In the genomic region with DNA sequence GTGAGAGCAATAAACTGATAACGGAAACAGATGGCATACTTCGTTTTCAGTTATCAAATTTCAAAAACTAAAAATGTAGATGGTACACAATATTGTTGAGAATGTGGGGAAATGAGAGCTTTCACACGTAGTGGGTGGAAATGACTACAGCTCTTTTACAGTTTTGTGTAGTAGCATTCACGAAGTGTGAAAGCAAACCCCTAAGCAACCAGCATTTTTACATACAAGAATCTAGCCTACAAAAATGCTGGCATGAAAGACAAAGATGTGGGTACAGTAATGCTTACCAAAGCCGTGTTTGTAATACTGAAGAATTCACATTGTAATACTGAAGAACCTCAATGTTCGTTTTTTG, we compare ENCODE assay signal across 8 cellular contexts. TPM values are rescaled to one million over a fixed set of nuclear protein-coding genes. Genes with fewer than 3 reads are reported as not detected.
DNase-seq lines count a peak whose midpoint lies in the region; ATAC-seq and TF ChIP-seq lines count a peak whose summit lies in the region.
"Had no signal": no experiment of that assay in that cellular context is flagged by ENCODE, and none has a peak within 500 bp of the region (broad histone marks: within the 10 kb centered on the region; RNA-seq: fewer than 3 reads in every experiment).

No MANE protein-coding gene starts in this region.

- peaks cover 36% of the 10 kb centered on the region for H3K9me3 Mint-ChIP-seq in activated T-helper 1 cell treated with anti-CD3 and anti-CD28 coated beads, Interleukin-12 subunit alpha, Interleukin-12 subunit beta, Interleukin-2, Interleukin-4 antibody, amounts not matched to agents 30 ng/mL and 10 ng/mL and 1 ng/mL, durations not matched to agents 14 hours and 24 hours and 36 hours
- no peaks in the 10 kb centered on the region for H3K9me3 Mint-ChIP-seq in stimulated activated effector memory CD8-positive, alpha-beta T cell treated with anti-CD3 and anti-CD28 coated beads, Interleukin-12 subunit alpha, Interleukin-12 subunit beta, amount 100 ng/mL, for 72 hours

- no peaks in the 10 kb centered on the region for H3K4me1 ChIP-seq in PC-3 (ENCODE audit: insufficient read depth, low read length)

- peaks cover 10% of the 10 kb centered on the region for H3K4me1 Mint-ChIP-seq in activated T-helper 1 cell treated with anti-CD3 and anti-CD28 coated beads, Interleukin-12 subunit alpha, Interleukin-12 subunit beta, Interleukin-2, Interleukin-4 antibody, amounts not matched to agents 30 ng/mL and 10 ng/mL and 1 ng/mL, durations not matched to agents 14 hours and 24 hours and 36 hours (ENCODE audit: low read depth)
- peaks cover 11% of the 10 kb centered on the region for H3K4me1 Mint-ChIP-seq in stimulated activated effector memory CD8-positive, alpha-beta T cell treated with anti-CD3 and anti-CD28 coated beads, Interleukin-12 subunit alpha, Interleukin-12 subunit beta, amount 100 ng/mL, for 72 hours

- CTCF ChIA-PET in PC-3 (lab: Charles Lee): no interaction called here

- no peaks in the 10 kb centered on the region for H3F3A ChIP-seq in PC-3 (ENCODE audit: low read length, unreplicated experiment)

- H3K27me3 Mint-ChIP-seq in activated T-helper 1 cell treated with anti-CD3 and anti-CD28 coated beads, Interleukin-12 subunit alpha, Interleukin-12 subunit beta, Interleukin-2, Interleukin-4 antibody, amounts not matched to agents 30 ng/mL and 10 ng/mL and 1 ng/mL, durations not matched to agents 14 hours and 24 hours and 36 hours (ENCODE audit: insufficient read depth): peaks cover 26% of the 10 kb centered on the region

- H3K4me3 ChIP-seq in GM08714 (ENCODE audit: low read length): peak overlapping the region; percentile 45; the same call in 1 of the 2 replicates
- H3K4me3 ChIP-seq in fibroblast of pulmonary artery (replicated peaks; ENCODE audit: low read depth, low read length): peak overlapping the region; percentile 58
- H3K4me3 ChIP-seq in PC-3 (ENCODE audit: low read length): no peak overlapping the region

- POLR2A ChIA-PET in PC-3 (lab: Charles Lee; ENCODE audit: unreplicated experiment): no interaction called here

- peak overlapping the region; percentile 82 for H3K4me3 Mint-ChIP-seq in activated T-helper 1 cell treated with anti-CD3 and anti-CD28 coated beads, Interleukin-12 subunit alpha, Interleukin-12 subunit beta, Interleukin-2, Interleukin-4 antibody, amounts not matched to agents 30 ng/mL and 10 ng/mL and 1 ng/mL, durations not matched to agents 14 hours and 24 hours and 36 hours
- H3K4me3 Mint-ChIP-seq in stimulated activated effector memory CD8-positive, alpha-beta T cell treated with anti-CD3 and anti-CD28 coated beads, Interleukin-12 subunit alpha, Interleukin-12 subunit beta, amount 100 ng/mL, for 72 hours: peak overlapping the region; percentile 76

- H4K20me1 ChIP-seq in PC-3 (ENCODE audit: low read length): no peaks in the 10 kb centered on the region

- no peak overlapping the region for H3K4me2 ChIP-seq in PC-3 (ENCODE audit: low read length)

- H3K36me3 Mint-ChIP-seq in activated T-helper 1 cell treated with anti-CD3 and anti-CD28 coated beads, Interleukin-12 subunit alpha, Interleukin-12 subunit beta, Interleukin-2, Interleukin-4 antibody, amounts not matched to agents 30 ng/mL and 10 ng/mL and 1 ng/mL, durations not matched to agents 14 hours and 24 hours and 36 hours (ENCODE audit: low read depth): no peaks in the 10 kb centered on the region
- H3K36me3 Mint-ChIP-seq in stimulated activated effector memory CD8-positive, alpha-beta T cell treated with anti-CD3 and anti-CD28 coated beads, Interleukin-12 subunit alpha, Interleukin-12 subunit beta, amount 100 ng/mL, for 72 hours: no peaks in the 10 kb centered on the region

- DNase-seq in activated T-helper 1 cell treated with anti-CD3 and anti-CD28 coated beads, Interleukin-12 subunit alpha, Interleukin-12 subunit beta, Interleukin-2, Interleukin-4 antibody, amounts not matched to agents 30 ng/mL and 10 ng/mL and 1 ng/mL, durations not matched to agents 14 hours and 24 hours and 36 hours (ENCODE audit: low spot score): no peak
- DNase-seq in fibroblast of pulmonary artery (ENCODE audit: low read depth) (no peak), PC-3 (no peak), NOMO-1 treated with DMSO at 0.1 percent for 48 hours (lab: John Stamatoyannopoulos, UW; ENCODE audit: unreplicated experiment) (no peak), SIG-M5 treated with dmso at 0.1 percent for 504 hours (lab: John Stamatoyannopoulos, UW; ENCODE audit: unreplicated experiment) (no peak)
- no peak for DNase-seq in stimulated activated effector memory CD8-positive, alpha-beta T cell treated with anti-CD3 and anti-CD28 coated beads, Interleukin-12 subunit alpha, Interleukin-12 subunit beta, amount 100 ng/mL, for 72 hours (ENCODE audit: low spot score in 2 of 2)
- DNase-seq: kidney glomerular epithelial cell had no signal

- H3K36me3 ChIP-seq in PC-3 (ENCODE audit: low read depth, low read length): no peaks in the 10 kb centered on the region

- no peaks in the 10 kb centered on the region for H3K79me2 ChIP-seq in PC-3 (ENCODE audit: low read length)

- no peak for TF ChIP-seq CTCF in fibroblast of pulmonary artery (IDR thresholded peaks at IDR 0.05; ENCODE audit: low read length, missing control alignments)
- TF ChIP-seq CTCF in PC-3 (conservative IDR thresholded peaks at IDR 0.05; ENCODE audit: low read depth, low read length): no peak

- BruUV-seq in PC-3 (replicated peaks; lab: Mats Ljungman, UMichigan): no TSS peak

- intact Hi-C loops in activated T-helper 1 cell treated with anti-CD3 and anti-CD28 coated beads, Interleukin-12 subunit alpha, Interleukin-12 subunit beta, Interleukin-2, Interleukin-4 antibody, amounts not matched to agents 30 ng/mL and 10 ng/mL and 1 ng/mL, durations not matched to agents 14 hours and 24 hours and 36 hours (cut with micrococcal nuclease): loop anchor here (10.0 kb wide), 1 partner anchor 344 kb away; a partner anchor contains a TSS
- intact Hi-C loops in PC-3 (cut with micrococcal nuclease): no loop called here

- H3K9ac ChIP-seq in PC-3 (ENCODE audit: low read length): no peak overlapping the region

- H3K27me3 ChIP-seq in PC-3 (ENCODE audit: low read length): no peaks in the 10 kb centered on the region

- H3K9me3 ChIP-seq in PC-3 (ENCODE audit: low read length): no peaks in the 10 kb centered on the region

- H3K27ac ChIP-seq in PC-3 (ENCODE audit: low read length): no peak overlapping the region

- no peaks in the 10 kb centered on the region for H3K9me2 ChIP-seq in PC-3 (replicated peaks; ENCODE audit: low read length)

- H2AFZ ChIP-seq in PC-3 (ENCODE audit: low read length): no peak overlapping the region

- H3K27ac Mint-ChIP-seq in activated T-helper 1 cell treated with anti-CD3 and anti-CD28 coated beads, Interleukin-12 subunit alpha, Interleukin-12 subunit beta, Interleukin-2, Interleukin-4 antibody, amounts not matched to agents 30 ng/mL and 10 ng/mL and 1 ng/mL, durations not matched to agents 14 hours and 24 hours and 36 hours: no peak overlapping the region
- H3K27ac Mint-ChIP-seq in stimulated activated effector memory CD8-positive, alpha-beta T cell treated with anti-CD3 and anti-CD28 coated beads, Interleukin-12 subunit alpha, Interleukin-12 subunit beta, amount 100 ng/mL, for 72 hours: no peak overlapping the region

- peak; percentile 68 for ATAC-seq in stimulated activated effector memory CD8-positive, alpha-beta T cell treated with anti-CD3 and anti-CD28 coated beads, Interleukin-12 subunit alpha, Interleukin-12 subunit beta, amount 100 ng/mL, for 72 hours
- ATAC-seq in PC-3: no peak

RNA-seq across cellular contexts. Expression of a gene that starts 6.3 kb away (rescaled TPM):
- 4.0 and 4.8 TPM in 2 replicates for total RNA-seq in activated T-helper 1 cell treated with anti-CD3 and anti-CD28 coated beads, Interleukin-12 subunit alpha, Interleukin-12 subunit beta, Interleukin-2, Interleukin-4 antibody, amounts not matched to agents 30 ng/mL and 10 ng/mL and 1 ng/mL, durations not matched to agents 14 hours and 24 hours and 36 hours
- total RNA-seq in PC-3 (2014; rRNA removed): 3.0 and 4.0 TPM in 2 replicates

RNA-seq across cellular contexts. Expression of a gene that starts 18.6 kb away (rescaled TPM):
- 0.29 TPM in 1 of 2 replicates, not detected in the other for total RNA-seq in activated T-helper 1 cell treated with anti-CD3 and anti-CD28 coated beads, Interleukin-12 subunit alpha, Interleukin-12 subunit beta, Interleukin-2, Interleukin-4 antibody, amounts not matched to agents 30 ng/mL and 10 ng/mL and 1 ng/mL, durations not matched to agents 14 hours and 24 hours and 36 hours
- 0.35 and 6.8 TPM in 2 replicates for total RNA-seq in PC-3 (2014; rRNA removed)

RNA-seq across cellular contexts. Expression of a gene that starts 40.1 kb away (rescaled TPM):
- 183 and 185 TPM in 2 replicates for total RNA-seq in activated T-helper 1 cell treated with anti-CD3 and anti-CD28 coated beads, Interleukin-12 subunit alpha, Interleukin-12 subunit beta, Interleukin-2, Interleukin-4 antibody, amounts not matched to agents 30 ng/mL and 10 ng/mL and 1 ng/mL, durations not matched to agents 14 hours and 24 hours and 36 hours
- total RNA-seq in PC-3 (2014; rRNA removed): 45.7 and 57.7 TPM in 2 replicates
